ENCODE assay signal across 11 cellular contexts in the genomic region with DNA sequence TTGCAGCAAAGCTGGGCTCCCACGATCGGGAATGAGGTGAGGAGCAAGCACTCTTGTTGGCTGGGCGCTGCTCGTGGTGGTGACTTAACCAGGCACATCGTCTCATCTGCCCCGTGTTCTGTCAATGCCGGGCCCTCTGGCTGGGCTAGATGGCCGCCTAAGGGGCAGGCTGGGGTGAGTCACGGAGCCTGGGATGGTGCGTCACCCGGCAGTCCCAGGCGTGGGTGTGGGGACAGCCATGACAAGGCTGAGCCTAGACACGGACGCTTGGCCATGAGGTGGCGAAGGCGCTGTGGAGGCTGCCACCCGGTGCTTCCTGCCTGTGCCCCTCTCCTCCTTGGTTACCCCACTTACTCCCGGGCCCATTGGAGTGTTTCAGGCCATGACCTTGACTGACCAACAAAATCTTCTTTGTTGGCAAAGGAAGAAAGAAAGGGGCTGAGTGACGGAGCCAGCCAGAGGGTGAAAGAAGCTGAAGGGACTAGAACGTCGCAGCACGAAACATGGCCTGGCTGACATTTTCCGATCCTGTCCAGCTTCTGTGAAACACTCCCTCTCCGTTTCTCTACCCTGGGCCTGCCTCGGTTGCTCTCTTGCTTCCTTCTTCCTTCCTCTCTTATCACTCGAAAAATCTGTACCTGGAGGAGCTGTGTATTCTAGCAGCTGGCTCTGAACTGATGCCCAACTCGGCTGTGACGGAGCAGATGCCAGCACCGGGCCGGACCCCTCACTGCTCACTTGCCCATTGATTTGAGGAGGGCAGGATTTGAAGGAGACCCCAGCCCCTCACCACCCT.
A peak's percentile ranks its signal among the peaks of the same experiment; 100 is the strongest.
DNase-seq lines count a peak whose midpoint lies in the region; ATAC-seq, FAIRE-seq and TF ChIP-seq lines count a peak whose summit lies in the region.
"Had no signal": no experiment of that assay in that cellular context is flagged by ENCODE, and none has a peak within 500 bp of the region (broad histone marks: within the 10 kb centered on the region; RNA-seq: fewer than 3 reads in every experiment).

No MANE protein-coding gene starts in this region.

- DNase-seq in H54 (ENCODE audit: insufficient read length, low spot score) (peak; percentile 71), HTR-8/SVneo (ENCODE audit: insufficient read length, low spot score) (no peak), caudate nucleus (lab: John Stamatoyannopoulos, UW) (no peak)
- peak; percentile 76 to 89 for DNase-seq in activated CD4-positive, alpha-beta T cell treated with anti-CD3 and anti-CD28 coated beads, Interleukin-2, amount 50 U/mL, for 24 hours (ENCODE audit: low read depth in 1 of 2, low spot score in 1 of 2)
- DNase-seq in effector CD4-positive, alpha-beta T cell, result peak; percentile 83
- DNase-seq in stimulated activated CD4-positive, alpha-beta T cell treated with anti-CD3 and anti-CD28 coated beads, TNF-alpha, amount 100 ng/mL, for 48 hours (ENCODE audit: low read depth in 3 of 3), result peak; percentile 84 to 93 (median 92)
- DNase-seq: foreskin keratinocyte, sigmoid colon had no signal

- FAIRE-seq in H54 (lab: Jason Lieb, UNC) (no peak), HTR-8/SVneo (lab: Jason Lieb, UNC) (no peak)

- no peak overlapping the region for H3K27ac ChIP-seq in caudate nucleus (ENCODE audit: low read depth, low read length)
- H3K27ac ChIP-seq: foreskin keratinocyte, sigmoid colon, SK-N-MC had no signal

- ATAC-seq in GM18907 (IDR thresholded peaks at IDR 0.05; ENCODE audit: unreplicated experiment), result no peak
- no peak for ATAC-seq in GM18498 (IDR thresholded peaks at IDR 0.05; ENCODE audit: unreplicated experiment)
- ATAC-seq: foreskin keratinocyte had no signal

- no peak for TF ChIP-seq POLR2A in H54 (IDR thresholded peaks at IDR 0.05; ENCODE audit: low read depth, low read length)

Comparison
In these comparisons a context has a peak if more than half of its experiments do, and no peak if none do; other contexts are left out.
1. DNase-seq: peak in H54 (single experiment), activated CD4-positive, alpha-beta T cell treated with anti-CD3 and anti-CD28 coated beads, Interleukin-2, amount 50 U/mL, for 24 hours (2 of 2), effector CD4-positive, alpha-beta T cell (single experiment) and stimulated activated CD4-positive, alpha-beta T cell treated with anti-CD3 and anti-CD28 coated beads, TNF-alpha, amount 100 ng/mL, for 48 hours (3 of 3); none in HTR-8/SVneo (single experiment) and caudate nucleus (0 of 61).